ENCODE assay signal across 8 cellular contexts in genomic region chr3:194070634-194071409, GRCh38.
A peak's percentile ranks its signal among the peaks of the same experiment; 100 is the strongest.
DNase-seq lines count a peak whose midpoint lies in the region; ATAC-seq and TF ChIP-seq lines count a peak whose summit lies in the region.

No MANE protein-coding gene starts in this region.

- no peaks in the 10 kb centered on the region for H3K36me3 Mint-ChIP-seq in CD4-positive, alpha-beta T cell (ENCODE audit: low read depth)

- CTCF ChIA-PET in CD4-positive, alpha-beta T cell (lab: Charles Lee): no interaction called here

- POLR2A ChIA-PET in CD4-positive, alpha-beta T cell (lab: Charles Lee): interaction anchor here (1.0 to 1.5 kb wide), 4 partner anchors 11 to 66 kb away, joined by 3 to 4 read pairs (median 3); no protein-coding TSS in a partner anchor

- no peak overlapping the region for H3K27ac ChIP-seq in CD4-positive, alpha-beta T cell (ENCODE audit: low read depth, low read length)
- H3K27ac ChIP-seq in muscle layer of duodenum (ENCODE audit: low read length): no peak overlapping the region

- peak overlapping the region; percentile 42 to 66 for H3K4me3 ChIP-seq in muscle layer of duodenum (ENCODE audit: low read depth in 1 of 2, low read length in 2 of 2)

- peaks cover 24% of the 10 kb centered on the region for H3K27me3 Mint-ChIP-seq in CD4-positive, alpha-beta T cell

- no peak overlapping the region for H3K27ac Mint-ChIP-seq in CD4-positive, alpha-beta T cell

- H3K9me3 Mint-ChIP-seq in CD4-positive, alpha-beta T cell: peaks cover 3% of the 10 kb centered on the region

- peaks cover 4% of the 10 kb centered on the region for H3K4me1 Mint-ChIP-seq in CD4-positive, alpha-beta T cell (ENCODE audit: low read depth)

- H3K4me3 Mint-ChIP-seq in CD4-positive, alpha-beta T cell: peak overlapping the region; percentile 59

- no peaks in the 10 kb centered on the region for H3K36me3 ChIP-seq in muscle layer of duodenum (ENCODE audit: control insufficient read depth in 1 of 2, insufficient read depth in 2 of 2, low read length in 2 of 2)

- no peak for TF ChIP-seq CTCF in CD4-positive, alpha-beta T cell (IDR thresholded peaks at IDR 0.05)

- H3K9me3 ChIP-seq in CD4-positive, alpha-beta T cell (ENCODE audit: control insufficient read depth, low read length): no peaks in the 10 kb centered on the region
- H3K9me3 ChIP-seq in muscle layer of duodenum (ENCODE audit: control insufficient read depth in 1 of 2, low read length in 2 of 2): peaks cover 0 to 5% of the 10 kb centered on the region in 2 donors

- peaks cover 1% of the 10 kb centered on the region for H3K27me3 ChIP-seq in CD4-positive, alpha-beta T cell (ENCODE audit: control insufficient read depth, insufficient read depth, low read length)
- H3K27me3 ChIP-seq in muscle layer of duodenum (ENCODE audit: low read depth, low read length): no peaks in the 10 kb centered on the region

- peak; percentile 74 for ATAC-seq in CD4-positive, alpha-beta T cell (ENCODE audit: poor library complexity)
- ATAC-seq in HG03439 (IDR thresholded peaks at IDR 0.05; ENCODE audit: unreplicated experiment) (peak; percentile 97), esophagus mucosa (peak; percentile 89)

- intact Hi-C loops in CD4-positive, alpha-beta T cell (cut with DNase I, micrococcal nuclease): no loop called here

- H3K4me1 ChIP-seq in muscle layer of duodenum (ENCODE audit: control insufficient read depth in 1 of 2, insufficient read depth in 2 of 2, low read length in 2 of 2): peaks cover 3 to 6% of the 10 kb centered on the region in 2 donors

- peak; percentile 15 to 58 (median 33) for DNase-seq in CD4-positive, alpha-beta T cell
- DNase-seq in GM19240 (ENCODE audit: insufficient read length, low spot score): peak; percentile 93
- peak; percentile 80 for DNase-seq in NCI-H774 (lab: John Stamatoyannopoulos, UW)
- DNase-seq in activated T-cell treated with anti-CD3 and anti-CD28 coated beads for 24 hours (ENCODE audit: low read depth): peak; percentile 66
- DNase-seq in stimulated activated CD8-positive, alpha-beta memory T cell treated with anti-CD3 and anti-CD28 coated beads, Interleukin-7, amount 100 ng/mL, for 24 hours (ENCODE audit: low read depth): peak; percentile 43

Comparison
In these comparisons a context has a peak if more than half of its experiments do, and no peak if none do; other contexts are left out.
1. DNase-seq: peak in every context shown above with its lines; median percentile 93 in GM19240; 80 in NCI-H774; 66 in activated T-cell treated with anti-CD3 and anti-CD28 coated beads for 24 hours; 43 in stimulated activated CD8-positive, alpha-beta memory T cell treated with anti-CD3 and anti-CD28 coated beads, Interleukin-7, amount 100 ng/mL, for 24 hours; 33 in CD4-positive, alpha-beta T cell.